11 cellular contexts compared by ENCODE assay signal in genomic region chr7:5755704-5756131, GRCh38. TPM values are rescaled to one million over a fixed set of nuclear protein-coding genes. Genes with fewer than 3 reads are reported as not detected.
A peak's percentile ranks its signal among the peaks of the same experiment; 100 is the strongest.
DNase-seq lines count a peak whose midpoint lies in the region; ATAC-seq, FAIRE-seq and TF ChIP-seq lines count a peak whose summit lies in the region.
"Had no signal": no experiment of that assay in that cellular context is flagged by ENCODE, and none has a peak within 500 bp of the region (broad histone marks: within the 10 kb centered on the region; RNA-seq: fewer than 3 reads in every experiment).

No MANE protein-coding gene starts in this region.

- TF ChIP-seq CTCF in astrocyte (IDR thresholded peaks at IDR 0.05; ENCODE audit: insufficient read depth, low read depth, low read length) (no peak), HepG2 (CRISPR knock-in tag; IDR thresholded peaks at IDR 0.05) (no peak), GM10248 (IDR thresholded peaks at IDR 0.05; ENCODE audit: control extremely low read depth, extremely low read depth, low read depth, missing control alignments) (no peak)

- no peaks in the 10 kb centered on the region for H3K9me3 ChIP-seq in astrocyte (ENCODE audit: insufficient read depth, low read depth, low read length)
- no peaks in the 10 kb centered on the region for H3K9me3 ChIP-seq in HepG2 (ENCODE audit: low read length)
- H3K9me3 ChIP-seq: sigmoid colon had no signal

- H3K36me3 Mint-ChIP-seq in astrocyte (ENCODE audit: low read depth, unreplicated experiment): peaks cover 20% of the 10 kb centered on the region

- no peak overlapping the region for H3K4me3 Mint-ChIP-seq in astrocyte (ENCODE audit: unreplicated experiment)

- no peaks in the 10 kb centered on the region for H3K4me1 ChIP-seq in astrocyte (ENCODE audit: insufficient read depth, low read length)
- H3K4me1 ChIP-seq in HepG2 (ENCODE audit: insufficient read depth, low read length): 0 out of 2 replicates have a peak, but pooled peaks cover under 1% of the 10 kb centered on the region

- DNase-seq in AML-193 (lab: John Stamatoyannopoulos, UW): peak; percentile 18 to 23
- DNase-seq in M059J (ENCODE audit: low read depth): peak; percentile 44
- peak; percentile 72 for DNase-seq in astrocyte (ENCODE audit: low read depth)
- DNase-seq in HepG2 (ENCODE audit: low spot score): no peak
- no peak for DNase-seq in stimulated activated CD4-positive, alpha-beta T cell treated with anti-CD3 and anti-CD28 coated beads, Interleukin-4, amount 100 ng/mL, for 4 hours
- no peak for DNase-seq in GM10248 (ENCODE audit: extremely low spot score)
- DNase-seq in islet precursor cell: no peak
- DNase-seq: DMS79 treated with DMSO at 0.1 percent for 48 hours; effector memory CD4-positive, alpha-beta T cell; sigmoid colon had no signal

- in situ Hi-C loops in HepG2 (cut with HindIII; ENCODE audit: extremely low pct_ligation_motif_present, low pct_unique_long_range_greater_than_20kb): no loop called here

- FAIRE-seq in astrocyte (lab: Jason Lieb, UNC) (peak; percentile 41), HepG2 (lab: Jason Lieb, UNC) (no peak)

- no peak for TF ChIP-seq RAD21 in HepG2 (CRISPR knock-in tag; IDR thresholded peaks at IDR 0.05)

- H3K27me3 ChIP-seq in astrocyte (ENCODE audit: insufficient read depth, low read length) (no peaks in the 10 kb centered on the region), HepG2 (ENCODE audit: control insufficient read depth in 1 of 2, insufficient read depth in 2 of 2, low read length in 2 of 2) (no peaks in the 10 kb centered on the region)
- H3K27me3 ChIP-seq: sigmoid colon had no signal

- no peak overlapping the region for H3K27ac ChIP-seq in astrocyte (ENCODE audit: low read depth, low read length)
- no peak overlapping the region for H3K27ac ChIP-seq in HepG2 (ENCODE audit: extremely low read length, insufficient read depth, low read length)

- H2AFZ ChIP-seq in astrocyte (ENCODE audit: low read depth, low read length) (no peak overlapping the region), HepG2 (ENCODE audit: low read length) (no peak overlapping the region)

- no peak for TF ChIP-seq POLR2A in HepG2 (IDR thresholded peaks at IDR 0.05; ENCODE audit: insufficient read depth in 1 of 2, low read depth in 2 of 2, low read length in 2 of 2)

- H3K4me3 ChIP-seq in astrocyte (ENCODE audit: insufficient read depth, low read depth, low read length) (no peak overlapping the region), HepG2 (replicated peaks in 1 of 3; ENCODE audit: insufficient read depth in 1 of 3, low read depth in 2 of 3, low read length in 3 of 3) (no peak overlapping the region)
- H3K4me3 ChIP-seq: sigmoid colon had no signal

- H3K27me3 Mint-ChIP-seq in astrocyte (ENCODE audit: low read depth, unreplicated experiment): no peaks in the 10 kb centered on the region

- no peaks in the 10 kb centered on the region for H3K9me3 Mint-ChIP-seq in astrocyte (ENCODE audit: unreplicated experiment)

- peaks cover 11% of the 10 kb centered on the region for H4K20me1 ChIP-seq in astrocyte (ENCODE audit: insufficient read depth, low read length)
- no peaks in the 10 kb centered on the region for H4K20me1 ChIP-seq in HepG2 (ENCODE audit: insufficient read depth, low read length)

- CTCF ChIA-PET in HepG2 (lab: Yijun Ruan, JAX; ENCODE audit: low intra/inter-chr PET ratio, low total read pairs) (no interaction called here), GM10248 (lab: Yijun Ruan, JAX) (interaction anchor here (1.2 kb wide), 1 partner anchor 21 kb away, joined by 4 read pairs; no protein-coding TSS in a partner anchor)

- 94% methylated on average over 6 of the region's 6 CpGs for WGBS in HepG2 (ENCODE audit: low lambda C conversion rate)

- H3K79me2 ChIP-seq in astrocyte (ENCODE audit: insufficient read depth, low read length) (peaks cover 61% of the 10 kb centered on the region), HepG2 (ENCODE audit: insufficient read depth, low read length) (peaks cover 4% of the 10 kb centered on the region)

- no peak overlapping the region for H3K4me2 ChIP-seq in astrocyte (ENCODE audit: low read length)
- H3K4me2 ChIP-seq in HepG2 (ENCODE audit: low read depth, low read length): no peak overlapping the region

- no TSS peak for BruUV-seq in HepG2 (replicated peaks; lab: Mats Ljungman, UMichigan)

- peaks cover 17% of the 10 kb centered on the region for H3K4me1 Mint-ChIP-seq in astrocyte (ENCODE audit: low read depth, unreplicated experiment)

- peaks cover 28% of the 10 kb centered on the region for H3K36me3 ChIP-seq in astrocyte (ENCODE audit: insufficient read depth, low read length)
- peaks cover 8 to 38% of the 10 kb centered on the region in 2 experiments for H3K36me3 ChIP-seq in HepG2 (replicated peaks in 1 of 2; ENCODE audit: control insufficient read depth in 1 of 2, insufficient read depth in 2 of 2, low read length in 2 of 2)

- intact Hi-C loops in HepG2 (cut with micrococcal nuclease; ENCODE audit: unreplicated experiment): no loop called here

- ATAC-seq in HepG2: no peak
- no peak for ATAC-seq in HG03139 (IDR thresholded peaks at IDR 0.05; ENCODE audit: unreplicated experiment)

- POLR2A ChIA-PET in HepG2 (lab: Yijun Ruan, JAX) (no interaction called here), GM10248 (lab: Yijun Ruan, JAX) (no interaction called here)

- peak overlapping the region; percentile 48 for H3K27ac Mint-ChIP-seq in astrocyte (ENCODE audit: unreplicated experiment)

- H3K9ac ChIP-seq in astrocyte (ENCODE audit: low read length) (no peak overlapping the region), HepG2 (ENCODE audit: insufficient read depth, low read depth, low read length) (no peak overlapping the region)

- TF ChIP-seq EP300 in HepG2 (IDR thresholded peaks at IDR 0.05; ENCODE audit: low read depth in 2 of 2, low read length in 2 of 2): no peak
- no peak for TF ChIP-seq EP300 in HepG2 (CRISPR knock-in tag; IDR thresholded peaks at IDR 0.05; ENCODE audit: borderline replicate concordance)

TF ChIP-seq in HepG2, 621 proteins besides CTCF, POLR2A, EP300 and RAD21 (continues in another document):
- TF ChIP-seq PRDM15 (CRISPR knock-in tag; IDR thresholded peaks at IDR 0.05): no peak
- TF ChIP-seq HIVEP1 (CRISPR knock-in tag; IDR thresholded peaks at IDR 0.05): no peak
- TF ChIP-seq HDAC6 (IDR thresholded peaks at IDR 0.05; ENCODE audit: low read depth, low read length): no peak
- peak; percentile 66 for TF ChIP-seq MAFF (IDR thresholded peaks at IDR 0.05; ENCODE audit: low read depth, low read length)
- peak; percentile 78 to 84 for TF ChIP-seq MAFK (conservative IDR thresholded peaks at IDR 0.05 in 1 of 2, IDR thresholded peaks at IDR 0.05 in 1 of 2; ENCODE audit: low read length in 2 of 2)
- TF ChIP-seq SMARCE1 (IDR thresholded peaks at IDR 0.05; ENCODE audit: borderline replicate concordance): no peak
- TF ChIP-seq NFE2 (CRISPR knock-in tag; IDR thresholded peaks at IDR 0.05): peak; percentile 69; the same call in 1 of the 2 replicates
- TF ChIP-seq NFIC (IDR thresholded peaks at IDR 0.05; ENCODE audit: low read length): no peak

RNA-seq across cellular contexts. Expression of gene RNF216, which starts 25.7 kb away (rescaled TPM):
- 26.3 and 43.8 TPM in 2 replicates for total RNA-seq in M059J (2014; rRNA removed; shearing (Covaris generic))
- 45.1 and 46.8 TPM in 2 replicates for total RNA-seq in astrocyte
- 25.9 and 29.4 TPM in 2 replicates for total RNA-seq in HepG2 (2016; rRNA removed; fragmentation: Illumina TruSeq; extraction: Trizol)
- total RNA-seq in HepG2 (2016; cell fraction: cytosol; rRNA removed; fragmentation: Illumina TruSeq; extraction: Trizol; ENCODE audit: low read depth): 11.5 TPM in 2 replicates
- 26.8 TPM in 2 replicates for total RNA-seq in HepG2 (2016; cell fraction: insoluble cytoplasmic fraction; rRNA removed; fragmentation: Illumina TruSeq; extraction: Trizol)
- total RNA-seq in HepG2 (2016; cell fraction: membrane; rRNA removed; fragmentation: Illumina TruSeq; extraction: Trizol): 11.3 and 11.5 TPM in 2 replicates
- total RNA-seq in HepG2 (2016; cell fraction: nucleus; rRNA removed; fragmentation: Illumina TruSeq; extraction: Trizol): 32.0 and 34.9 TPM in 2 replicates
- 26.3 and 29.9 TPM in 2 replicates for polyA plus RNA-seq in HepG2 (2011; rRNA removed)
- polyA plus RNA-seq in HepG2 (2011; cell fraction: cytosol; rRNA removed): 12.8 and 13.0 TPM in 2 replicates
- polyA plus RNA-seq in HepG2 (2011; cell fraction: nucleus; rRNA removed): 93.5 and 108 TPM in 2 replicates
- 21.1 and 27.6 TPM in 2 replicates for polyA plus RNA-seq in HepG2 (2012)
- 0.68 and 1.1 TPM in 2 replicates for polyA plus RNA-seq in HepG2 (2016; cell fraction: cytosol; fragmentation: Illumina TruSeq; extraction: Trizol; ENCODE audit: low read depth)
- polyA plus RNA-seq in HepG2 (2016; cell fraction: insoluble cytoplasmic fraction; fragmentation: Illumina TruSeq; extraction: Trizol; ENCODE audit: low read depth): 15.4 and 19.9 TPM in 2 replicates
- polyA plus RNA-seq in HepG2 (2016; cell fraction: membrane; fragmentation: Illumina TruSeq; extraction: Trizol; ENCODE audit: low read depth): 1.9 and 2.4 TPM in 2 replicates
- polyA plus RNA-seq in HepG2 (2016; cell fraction: nucleus; fragmentation: Illumina TruSeq; extraction: Trizol; ENCODE audit: insufficient read depth, low read depth): 31.3 and 33.3 TPM in 2 replicates
- 28.8 and 31.6 TPM in 2 replicates for polyA minus RNA-seq in HepG2 (2011; rRNA and poly(A)+ RNA removed; ENCODE audit: low replicate concordance)
- polyA minus RNA-seq in HepG2 (2011; cell fraction: cytosol; rRNA and poly(A)+ RNA removed): 16.4 and 20.3 TPM in 2 replicates
- polyA minus RNA-seq in HepG2 (2011; cell fraction: nucleus; rRNA and poly(A)+ RNA removed): 51.5 and 65.4 TPM in 2 replicates

Comparison
In these comparisons a context has a peak if more than half of its experiments do, and no peak if none do; other contexts are left out.
1. DNase-seq: peak in AML-193 (2 of 2), M059J (single experiment) and astrocyte (single experiment); none in HepG2 (single experiment), stimulated activated CD4-positive, alpha-beta T cell treated with anti-CD3 and anti-CD28 coated beads, Interleukin-4, amount 100 ng/mL, for 4 hours (0 of 2), GM10248 (single experiment) and islet precursor cell (single experiment).